In genomic region chr4:42656986-42657792, GRCh38 we compare ENCODE assay signal across 1 cellular context.
TF ChIP-seq lines count a peak whose summit lies in the region.

Gene ATP8A1, minus strand, starts transcription at chr4:42657105. Its CDS starts 232 bp downstream, at chr4:42656873.

TF ChIP-seq in GM12878, 131 proteins besides CTCF, POLR2A, EP300 and RAD21 (continued from another document and continues in another):
- peak; percentile 54; the same call in 1 of the 2 replicates for TF ChIP-seq MXI1 (IDR thresholded peaks at IDR 0.05; ENCODE audit: low read depth, low read length)
- TF ChIP-seq EED (IDR thresholded peaks at IDR 0.05; ENCODE audit: low read depth), result no peak
- no peak for TF ChIP-seq TBL1XR1 (IDR thresholded peaks at IDR 0.05; ENCODE audit: low read depth, low read length)
- TF ChIP-seq GATAD2B (conservative IDR thresholded peaks at IDR 0.05; ENCODE audit: low read depth), result peak; percentile 54; the same call in 1 of the 2 replicates
- TF ChIP-seq CHD2 (IDR thresholded peaks at IDR 0.05; ENCODE audit: borderline replicate concordance, low read depth, low read length), result 0 out of 2 replicates have a peak, but pooled peaks have one; percentile 31
- TF ChIP-seq NR2C1 (IDR thresholded peaks at IDR 0.05), result peak; percentile 12; the same call in 1 of the 2 replicates
- TF ChIP-seq ZNF217 (IDR thresholded peaks at IDR 0.05), result no peak
- TF ChIP-seq TAF1 (IDR thresholded peaks at IDR 0.05; ENCODE audit: borderline replicate concordance, low read depth, low read length), result peak; percentile 89
- TF ChIP-seq TCF3 (IDR thresholded peaks at IDR 0.05; ENCODE audit: borderline replicate concordance, insufficient read depth, low read depth, low read length), result no peak; the same call in 1 of the 2 replicates
- TF ChIP-seq MTA2 (IDR thresholded peaks at IDR 0.05; ENCODE audit: low read depth), result peak; percentile 57; the same call in 1 of the 2 replicates
- TF ChIP-seq RBBP5 (conservative IDR thresholded peaks at IDR 0.05), result no peak
- peak; percentile 83; the same call in 1 of the 2 replicates for TF ChIP-seq STAT1 (conservative IDR thresholded peaks at IDR 0.05)
- no peak for TF ChIP-seq EZH2 (IDR thresholded peaks at IDR 0.05; ENCODE audit: borderline replicate concordance, control insufficient read depth, low read depth, low read length)
- TF ChIP-seq FOS (IDR thresholded peaks at IDR 0.05; ENCODE audit: borderline replicate concordance, extremely low read depth, insufficient read length), result no peak
- TF ChIP-seq SKIL (IDR thresholded peaks at IDR 0.05; ENCODE audit: low read depth, poor library complexity, severe bottlenecking), result peak; percentile 99
- TF ChIP-seq ATF2 (IDR thresholded peaks at IDR 0.05; ENCODE audit: low read length), result no peak
- peak; percentile 76; the same call in 1 of the 2 replicates for TF ChIP-seq CBX5 (IDR thresholded peaks at IDR 0.05; ENCODE audit: low read depth)
- peak; percentile 55; the same call in 1 of the 2 replicates for TF ChIP-seq NR2F1 (conservative IDR thresholded peaks at IDR 0.05)
- peak; percentile 99 for TF ChIP-seq JUND (IDR thresholded peaks at IDR 0.05; ENCODE audit: low read depth, low read length)
- TF ChIP-seq STAT3 (IDR thresholded peaks at IDR 0.05; ENCODE audit: low read depth, low read length), result no peak
- TF ChIP-seq BCL3 (IDR thresholded peaks at IDR 0.05; ENCODE audit: borderline replicate concordance, insufficient read depth, low read depth, low read length, poor library complexity, severe bottlenecking), result no peak
- peak; percentile 98 for TF ChIP-seq CHD1 (IDR thresholded peaks at IDR 0.05; ENCODE audit: low read depth, low read length)
- TF ChIP-seq ATF7 (IDR thresholded peaks at IDR 0.05; ENCODE audit: low read depth), result peak; percentile 100
- TF ChIP-seq IKZF2 (IDR thresholded peaks at IDR 0.05), result peak in 1 of 2 experiments; percentile 41; a peak in 1 of 4 replicates
- 0 out of 2 replicates have a peak, but pooled peaks have one; percentile 11 for TF ChIP-seq PKNOX1 (IDR thresholded peaks at IDR 0.05)
- no peak for TF ChIP-seq REST (IDR thresholded peaks at IDR 0.05; ENCODE audit: low read depth, low read length)
- no peak for TF ChIP-seq CEBPB (IDR thresholded peaks at IDR 0.05; ENCODE audit: borderline replicate concordance in 1 of 2, low read depth in 2 of 2, low read length in 2 of 2)
- TF ChIP-seq SMAD1 (IDR thresholded peaks at IDR 0.05; ENCODE audit: low read depth, partially characterized antibody), result peak; percentile 20
- no peak for TF ChIP-seq IRF5 (IDR thresholded peaks at IDR 0.05; ENCODE audit: borderline replicate concordance)
- no peak for TF ChIP-seq HDAC2 (IDR thresholded peaks at IDR 0.05)
- no peak for TF ChIP-seq JUNB (IDR thresholded peaks at IDR 0.05)
- TF ChIP-seq NFYA (IDR thresholded peaks at IDR 0.05; ENCODE audit: borderline replicate concordance, low read depth, low read length), result no peak
- TF ChIP-seq HSF1 (IDR thresholded peaks at IDR 0.05; ENCODE audit: low read depth, low read length), result no peak
- no peak; the same call in 1 of the 2 replicates for TF ChIP-seq ESRRA (IDR thresholded peaks at IDR 0.05; ENCODE audit: low read length)
- TF ChIP-seq E2F8 (IDR thresholded peaks at IDR 0.05; ENCODE audit: low read depth, partially characterized antibody), result peak; percentile 24
- peak; percentile 67; the same call in 1 of the 2 replicates for TF ChIP-seq ZBTB40 (IDR thresholded peaks at IDR 0.05; ENCODE audit: borderline replicate concordance)
- peak in 1 of 2 experiments; percentile 81; a peak in 2 of 3 replicates for TF ChIP-seq EGR1 (IDR thresholded peaks at IDR 0.05; ENCODE audit: borderline replicate concordance in 1 of 2, low read depth in 2 of 2, low read length in 2 of 2)
- peak; percentile 97 for TF ChIP-seq ZNF207 (IDR thresholded peaks at IDR 0.05; ENCODE audit: borderline replicate concordance)
- TF ChIP-seq TCF7 (IDR thresholded peaks at IDR 0.05; ENCODE audit: borderline replicate concordance), result no peak
- TF ChIP-seq YBX1 (IDR thresholded peaks at IDR 0.05), result no peak
